8 cellular contexts compared by ENCODE assay signal in genomic region chr12:101698782-101699347, GRCh38. TPM values are rescaled to one million over a fixed set of nuclear protein-coding genes. Genes with fewer than 3 reads are reported as not detected.
A peak's percentile ranks its signal among the peaks of the same experiment; 100 is the strongest.
DNase-seq lines count a peak whose midpoint lies in the region; ATAC-seq, FAIRE-seq and TF ChIP-seq lines count a peak whose summit lies in the region.

No MANE protein-coding gene starts in this region.

- H3K4me2 ChIP-seq in GM12878 (ENCODE audit: control insufficient read depth, insufficient read depth): peak overlapping the region; percentile 98

- TF ChIP-seq RAD21 in GM12878 (IDR thresholded peaks at IDR 0.05; ENCODE audit: insufficient read depth, low read depth, low read length): no peak

- BruUV-seq in GM12878 (replicated peaks; lab: Mats Ljungman, UMichigan): TSS peak; percentile 46

- peak overlapping the region; percentile 88; the same call in 1 of the 2 replicates for H2AFZ ChIP-seq in GM12878 (ENCODE audit: control insufficient read depth, low read depth, low read length)

- no peaks in the 10 kb centered on the region for H3K36me3 ChIP-seq in GM12878 (ENCODE audit: control insufficient read depth in 2 of 2, insufficient read depth in 2 of 2, low read length in 1 of 2)

- H4K20me1 ChIP-seq in GM12878 (ENCODE audit: control insufficient read depth, insufficient read depth): no peaks in the 10 kb centered on the region

- SMC1A ChIA-PET in GM12878 (lab: Charles Lee; ENCODE audit: uncharacterized antibody, unreplicated experiment): no interaction called here

- intact Hi-C loops in GM12878 (cut with micrococcal nuclease; ENCODE audit: unreplicated experiment): loop anchor here (10.0 kb wide), 1 partner anchor 124 kb away; no protein-coding TSS in a partner anchor

- 92% methylated on average over 12 of the region's 12 CpGs for WGBS in GM12878 (ENCODE audit: insufficient coverage, insufficient replicate concordance, low lambda C conversion rate, missing lambda C conversion rate)

- peak overlapping the region; percentile 78 for H3K9ac ChIP-seq in GM12878 (ENCODE audit: control insufficient read depth, insufficient read depth, low read length)

- no peaks in the 10 kb centered on the region for H3K79me2 ChIP-seq in GM12878 (ENCODE audit: control insufficient read depth, insufficient read depth, low read length)

- H3K27ac ChIP-seq in GM12878 (ENCODE audit: control insufficient read depth, insufficient read depth): no peak overlapping the region
- peak overlapping the region; percentile 92 for H3K27ac ChIP-seq in layer of hippocampus (ENCODE audit: low read depth, low read length)

- FAIRE-seq in GM12878 (lab: Jason Lieb, UNC): no peak

- peak; percentile 29 for DNase-seq in COLO829 (ENCODE audit: low spot score)
- DNase-seq in LHCN-M2 (ENCODE audit: low read depth): peak; percentile 14
- DNase-seq in GM12878 (ENCODE audit: low read depth, low spot score): no peak
- DNase-seq in superior temporal gyrus (ENCODE audit: extremely low spot score): peak; percentile 72
- no peak for DNase-seq in effector CD4-positive, alpha-beta T cell
- no peak for DNase-seq in NCI-H1436 treated with DMSO at 0.1 percent for 48 hours (lab: John Stamatoyannopoulos, UW)

- H3K9me3 ChIP-seq in GM12878 (replicated peaks; ENCODE audit: control insufficient read depth, insufficient read depth, low read length): no peaks in the 10 kb centered on the region

- H3K4me3 ChIP-seq in GM12878: peak overlapping the region; percentile 78

- CTCF ChIA-PET in GM12878 (lab: Yijun Ruan, JAX): interaction anchor here (0.8 to 1.0 kb wide), 2 partner anchors 15 to 141 kb away, joined by 3 to 4 read pairs; no protein-coding TSS in a partner anchor

- in situ Hi-C loops in GM12878 (cut with MboI): no loop called here

- TF ChIP-seq CTCF in GM12878 (IDR thresholded peaks at IDR 0.05 in 2 of 3, conservative IDR thresholded peaks at IDR 0.05 in 1 of 3; ENCODE audit: control insufficient read depth in 2 of 3, extremely low read depth in 1 of 3, insufficient read depth in 1 of 3, low read depth in 3 of 3, low read length in 3 of 3): peak in 1 of 3 experiments; percentile 13; a peak in 1 of 6 replicates

- POLR2A ChIA-PET in GM12878 (lab: Charles Lee): interaction anchor here (1.0 kb wide), 1 partner anchor 23 kb away, joined by 5 read pairs; no protein-coding TSS in a partner anchor

- TF ChIP-seq POLR2A in GM12878 (IDR thresholded peaks at IDR 0.05; ENCODE audit: low read depth, low read length): no peak

- TF ChIP-seq EP300 in GM12878 (IDR thresholded peaks at IDR 0.05; ENCODE audit: borderline replicate concordance in 1 of 2, control insufficient read depth in 1 of 2, low read depth in 2 of 2, low read length in 2 of 2): no peak

- peaks cover 4% of the 10 kb centered on the region for H3K4me1 ChIP-seq in GM12878 (ENCODE audit: control insufficient read depth, insufficient read depth, low read length)

- H3K27me3 ChIP-seq in GM12878 (replicated peaks in 1 of 2; ENCODE audit: control insufficient read depth in 2 of 2, insufficient read depth in 2 of 2, low read length in 1 of 2) (no peaks in the 10 kb centered on the region), layer of hippocampus (ENCODE audit: control insufficient read depth, insufficient read depth, low read length) (no peaks in the 10 kb centered on the region)

- ATAC-seq in GM12878: peak; percentile 22
- no peak for ATAC-seq in HG02759 (IDR thresholded peaks at IDR 0.05; ENCODE audit: unreplicated experiment)

- RAD21 ChIA-PET in GM12878 (lab: Charles Lee; ENCODE audit: unreplicated experiment): interaction anchor here (1.5 kb wide), 1 partner anchor 131 kb away, joined by 3 read pairs; no protein-coding TSS in a partner anchor

TF ChIP-seq in GM12878, 131 proteins besides CTCF, POLR2A, EP300 and RAD21 (continues in another document):
- TF ChIP-seq CBX5 (IDR thresholded peaks at IDR 0.05; ENCODE audit: low read depth) (no peak), HDAC2 (IDR thresholded peaks at IDR 0.05) (no peak), RFX5 (IDR thresholded peaks at IDR 0.05; ENCODE audit: low read depth, low read length) (no peak), SIX5 (IDR thresholded peaks at IDR 0.05; ENCODE audit: low read depth, low read length, severe bottlenecking) (no peak)
- TF ChIP-seq, protein P1, sequence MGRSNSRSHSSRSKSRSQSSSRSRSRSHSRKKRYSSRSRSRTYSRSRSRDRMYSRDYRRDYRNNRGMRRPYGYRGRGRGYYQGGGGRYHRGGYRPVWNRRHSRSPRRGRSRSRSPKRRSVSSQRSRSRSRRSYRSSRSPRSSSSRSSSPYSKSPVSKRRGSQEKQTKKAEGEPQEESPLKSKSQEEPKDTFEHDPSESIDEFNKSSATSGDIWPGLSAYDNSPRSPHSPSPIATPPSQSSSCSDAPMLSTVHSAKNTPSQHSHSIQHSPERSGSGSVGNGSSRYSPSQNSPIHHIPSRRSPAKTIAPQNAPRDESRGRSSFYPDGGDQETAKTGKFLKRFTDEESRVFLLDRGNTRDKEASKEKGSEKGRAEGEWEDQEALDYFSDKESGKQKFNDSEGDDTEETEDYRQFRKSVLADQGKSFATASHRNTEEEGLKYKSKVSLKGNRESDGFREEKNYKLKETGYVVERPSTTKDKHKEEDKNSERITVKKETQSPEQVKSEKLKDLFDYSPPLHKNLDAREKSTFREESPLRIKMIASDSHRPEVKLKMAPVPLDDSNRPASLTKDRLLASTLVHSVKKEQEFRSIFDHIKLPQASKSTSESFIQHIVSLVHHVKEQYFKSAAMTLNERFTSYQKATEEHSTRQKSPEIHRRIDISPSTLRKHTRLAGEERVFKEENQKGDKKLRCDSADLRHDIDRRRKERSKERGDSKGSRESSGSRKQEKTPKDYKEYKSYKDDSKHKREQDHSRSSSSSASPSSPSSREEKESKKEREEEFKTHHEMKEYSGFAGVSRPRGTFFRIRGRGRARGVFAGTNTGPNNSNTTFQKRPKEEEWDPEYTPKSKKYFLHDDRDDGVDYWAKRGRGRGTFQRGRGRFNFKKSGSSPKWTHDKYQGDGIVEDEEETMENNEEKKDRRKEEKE (IDR thresholded peaks at IDR 0.05): no peak

RNA-seq across cellular contexts. Expression of gene CHPT1, which starts 1.4 kb away (rescaled TPM):
- total RNA-seq in LHCN-M2 (2014; rRNA removed) (28.2 and 34.2 TPM in 2 replicates), GM12878 (2014; rRNA removed) (6.8 and 8.4 TPM in 2 replicates), GM12878 (2014; rRNA removed; fragmentation: Illumina TruSeq; extraction: Trizol) (3.6 and 4.1 TPM in 2 replicates), GM12878 (2021) (5.2 and 5.3 TPM in 2 replicates)
- polyA plus RNA-seq in LHCN-M2 (2012): 21.5 TPM
- total RNA-seq in GM12878 (2013; cell fraction: nucleolus; rRNA removed): 5.9 and 11.6 TPM in 2 replicates
- polyA plus RNA-seq in GM12878 (2011; ENCODE audit: low read depth): 4.5 TPM
- polyA plus RNA-seq in GM12878 (2011; rRNA removed) (4.3 and 4.9 TPM in 2 replicates), GM12878 (2014; fragmentation: Illumina TruSeq; extraction: Trizol) (2.7 and 3.4 TPM in 2 replicates), GM12878 (2014; fragmentation: Nextera tagmentation; extraction: Ambion mirVana) (1 to 10 TPM in 1 of 2 experiments, under 1 TPM in 1; 0.85 to 1.7 TPM), GM12878 (2014; rRNA removed) (4.3 and 4.5 TPM in 2 replicates), GM12878 (2016; fragmentation: Nextera tagmentation; extraction: Ambion mirVana) (10 to 100 TPM in 1 of 2 experiments, 1 to 10 TPM in 1; 1.5 to 10.2 TPM)
- 1.8 and 2.3 TPM in 2 replicates for polyA plus RNA-seq in GM12878 (2011; cell fraction: cytosol; rRNA removed)
- 2.6 and 3.1 TPM in 2 replicates for polyA plus RNA-seq in GM12878 (2011; cell fraction: nucleus; rRNA removed)
- 8.0 and 10.0 TPM in 2 replicates for polyA plus RNA-seq in GM12878 (2012)
- polyA minus RNA-seq in GM12878 (2011; rRNA and poly(A)+ RNA removed): 1.2 and 2.4 TPM in 2 replicates
- 0.94 and 3.0 TPM in 2 replicates for polyA minus RNA-seq in GM12878 (2011; cell fraction: cytosol; rRNA and poly(A)+ RNA removed)
- 4.6 and 7.3 TPM in 2 replicates for polyA minus RNA-seq in GM12878 (2011; cell fraction: nucleus; rRNA and poly(A)+ RNA removed)

RNA-seq across cellular contexts. Expression of gene SYCP3, which starts 40.4 kb away (rescaled TPM):
- total RNA-seq in LHCN-M2 (2014; rRNA removed): 0.34 TPM in 1 of 2 replicates, not detected in the other
- polyA plus RNA-seq in LHCN-M2 (2012): 0.05 TPM
- total RNA-seq in GM12878 (2013; cell fraction: nucleolus; rRNA removed): 0.24 and 0.33 TPM in 2 replicates
- 0.17 and 0.54 TPM in 2 replicates for total RNA-seq in GM12878 (2014; rRNA removed)
- total RNA-seq in GM12878 (2014; rRNA removed; fragmentation: Illumina TruSeq; extraction: Trizol): 0.32 and 0.45 TPM in 2 replicates
- 0.05 and 0.28 TPM in 2 replicates for total RNA-seq in GM12878 (2021)
- polyA plus RNA-seq in GM12878 (2011; ENCODE audit: low read depth): 0.34 TPM
- 0.12 and 0.42 TPM in 2 replicates for polyA plus RNA-seq in GM12878 (2011; rRNA removed)
- 0.03 TPM in 1 of 2 replicates, not detected in the other for polyA plus RNA-seq in GM12878 (2011; cell fraction: cytosol; rRNA removed)
- polyA plus RNA-seq in GM12878 (2011; cell fraction: nucleus; rRNA removed): 0.42 and 0.46 TPM in 2 replicates
- polyA plus RNA-seq in GM12878 (2012): 0.53 and 0.54 TPM in 2 replicates
- polyA plus RNA-seq in GM12878 (2014; fragmentation: Illumina TruSeq; extraction: Trizol): 0.15 TPM in 1 of 2 replicates, not detected in the other
- under 1 TPM; 0.55 to 0.58 TPM for polyA plus RNA-seq in GM12878 (2014; fragmentation: Nextera tagmentation; extraction: Ambion mirVana)
- 0.13 and 0.24 TPM in 2 replicates for polyA plus RNA-seq in GM12878 (2014; rRNA removed)
- polyA plus RNA-seq in GM12878 (2016; fragmentation: Nextera tagmentation; extraction: Ambion mirVana): under 1 TPM; 0.08 to 0.25 TPM
- polyA minus RNA-seq in GM12878 (2011; rRNA and poly(A)+ RNA removed): 0.31 and 0.37 TPM in 2 replicates
- not detected in 2 replicates for polyA minus RNA-seq in GM12878 (2011; cell fraction: cytosol; rRNA and poly(A)+ RNA removed)
- 0.29 and 0.60 TPM in 2 replicates for polyA minus RNA-seq in GM12878 (2011; cell fraction: nucleus; rRNA and poly(A)+ RNA removed)

Comparison
In these comparisons a context has a peak if more than half of its experiments do, and no peak if none do; other contexts are left out.
1. DNase-seq: peak in COLO829 (single experiment), LHCN-M2 (single experiment) and superior temporal gyrus (single experiment); none in GM12878 (single experiment), effector CD4-positive, alpha-beta T cell (single experiment) and NCI-H1436 treated with DMSO at 0.1 percent for 48 hours (single experiment).